39 cellular contexts compared by ENCODE assay signal in genomic region chr3:140465988-140466387, GRCh38.
"Had no signal": no experiment of that assay in that cellular context is flagged by ENCODE, and none has a peak within 500 bp of the region (broad histone marks: within the 10 kb centered on the region; RNA-seq: fewer than 3 reads in every experiment).

No MANE protein-coding gene starts in this region.

- H3K4me1 Mint-ChIP-seq: activated naive CD4-positive, alpha-beta T cell treated with anti-CD3 and anti-CD28 coated beads, Interleukin-2, amount 10 ng/mL, durations not matched to agents 7 days and 5 days; activated naive CD4-positive, alpha-beta T cell treated with anti-CD3 and anti-CD28 coated beads, Interleukin-2, amount 50 U/mL, for 24 hours; activated naive CD8-positive, alpha-beta T cell treated with anti-CD3 and anti-CD28 coated beads, Interleukin-2, amount 10 ng/mL, durations not matched to agents 7 days and 5 days had no signal

- H3K4me1 ChIP-seq: ascending aorta, body of pancreas, breast epithelium had no signal

- DNase-seq: activated effector memory CD4-positive, alpha-beta T cell treated with anti-CD3 and anti-CD28 coated beads, Interleukin-2, amount 50 U/mL, for 16 hours; activated effector memory CD4-positive, alpha-beta T cell treated with Interleukin-2 at 50 U/mL for 16 hours; activated gamma-delta T cell; activated gamma-delta T cell treated with Interleukin-2 at 50 U/mL for 16 hours; activated naive CD4-positive, alpha-beta T cell; activated naive CD4-positive, alpha-beta T cell treated with anti-CD3 and anti-CD28 coated beads for 36 hours; activated naive CD4-positive, alpha-beta T cell treated with anti-CD3 and anti-CD28 coated beads, Interleukin-2, amount 10 ng/mL, durations not matched to agents 7 days and 5 days; activated naive CD4-positive, alpha-beta T cell treated with anti-CD3 and anti-CD28 coated beads, Interleukin-2, amount 50 U/mL, for 16 hours; activated naive CD4-positive, alpha-beta T cell treated with Interleukin-2 at 50 U/mL for 16 hours; activated naive CD8-positive, alpha-beta T cell treated with anti-CD3 and anti-CD28 coated beads for 36 hours; activated naive CD8-positive, alpha-beta T cell treated with anti-CD3 and anti-CD28 coated beads, Interleukin-2, amount 10 ng/mL, durations not matched to agents 7 days and 5 days; activated naive CD8-positive, alpha-beta T cell treated with anti-CD3 and anti-CD28 coated beads, Interleukin-2, amount 50 U/mL, for 24 hours; activated T-cell treated with anti-CD3 and anti-CD28 coated beads, Interleukin-2, amount 50 U/mL, for 1 hour; activated T-cell treated with anti-CD3 and anti-CD28 coated beads, Interleukin-2, amount 50 U/mL, for 24 hours; activated T-cell treated with anti-CD3 and anti-CD28 coated beads, Interleukin-2, amount 50 U/mL, for 4 hours; activated T-cell treated with anti-CD3 and anti-CD28 coated beads, Interleukin-2, amount 50 U/mL, for 48 hours; activated T-cell treated with anti-CD3 and anti-CD28 coated beads, Interleukin-2, amount 50 U/mL, for 72 hours; adrenal gland; amniotic stem cell; amygdala; anterior cingulate cortex; body of pancreas; brain microvascular endothelial cell; caudate nucleus; central memory CD4-positive, alpha-beta T cell; cerebellar nuclear complex had no signal

- H3K4me3 ChIP-seq: adrenal gland, ascending aorta, body of pancreas, breast epithelium, cardiac muscle cell had no signal

- H3K9me3 ChIP-seq: adrenal gland, ascending aorta, body of pancreas, breast epithelium had no signal

- FAIRE-seq: astrocyte, bronchial epithelial cell had no signal

- H3K27me3 Mint-ChIP-seq: activated naive CD4-positive, alpha-beta T cell treated with anti-CD3 and anti-CD28 coated beads, Interleukin-2, amount 50 U/mL, for 24 hours; activated naive CD8-positive, alpha-beta T cell; activated naive CD8-positive, alpha-beta T cell treated with anti-CD3 and anti-CD28 coated beads, Interleukin-2, amount 50 U/mL, for 24 hours; central memory CD8-positive, alpha-beta T cell had no signal

- H3K27me3 ChIP-seq: adrenal gland, ascending aorta, body of pancreas, brain microvascular endothelial cell, breast epithelium had no signal

- H3K4me3 Mint-ChIP-seq: activated naive CD4-positive, alpha-beta T cell treated with anti-CD3 and anti-CD28 coated beads for 36 hours; activated naive CD4-positive, alpha-beta T cell treated with anti-CD3 and anti-CD28 coated beads, Interleukin-2, amount 10 ng/mL, durations not matched to agents 7 days and 5 days; activated naive CD4-positive, alpha-beta T cell treated with anti-CD3 and anti-CD28 coated beads, Interleukin-2, amount 50 U/mL, for 24 hours; activated naive CD8-positive, alpha-beta T cell; activated naive CD8-positive, alpha-beta T cell treated with anti-CD3 and anti-CD28 coated beads for 36 hours; activated naive CD8-positive, alpha-beta T cell treated with anti-CD3 and anti-CD28 coated beads, Interleukin-2, amount 10 ng/mL, durations not matched to agents 7 days and 5 days; activated naive CD8-positive, alpha-beta T cell treated with anti-CD3 and anti-CD28 coated beads, Interleukin-2, amount 50 U/mL, for 24 hours; activated T-cell treated with anti-CD3 and anti-CD28 coated beads, Interleukin-2, amount 50 U/mL, for 24 hours; activated T-cell treated with anti-CD3 and anti-CD28 coated beads, Interleukin-2, amount 50 U/mL, for 4 hours; activated T-cell treated with anti-CD3 and anti-CD28 coated beads, Interleukin-2, amount 50 U/mL, for 72 hours; activated T-helper 1 cell treated with anti-CD3 and anti-CD28 coated beads, Interleukin-12 subunit alpha, Interleukin-12 subunit beta, Interleukin-2, Interleukin-4 antibody, amounts not matched to agents 30 ng/mL and 10 ng/mL and 1 ng/mL, durations not matched to agents 14 hours and 24 hours and 36 hours; activated T-helper 17 cell treated with anti-CD3 and anti-CD28 coated beads, Interleukin-2, amount 50 U/mL, for 72 hours; brain; central memory CD8-positive, alpha-beta T cell had no signal

- ATAC-seq: activated naive CD4-positive, alpha-beta T cell treated with anti-CD3 and anti-CD28 coated beads, Interleukin-2, amount 50 U/mL, for 72 hours; activated naive CD8-positive, alpha-beta T cell treated with anti-CD3 and anti-CD28 coated beads, Interleukin-2, amount 50 U/mL, for 24 hours; activated T-cell treated with anti-CD3 and anti-CD28 coated beads, Interleukin-2, amount 50 U/mL, for 4 hours; activated T-cell treated with anti-CD3 and anti-CD28 coated beads, Interleukin-2, amount 50 U/mL, for 72 hours; activated T-helper 17 cell treated with anti-CD3 and anti-CD28 coated beads, Interleukin-2, amount 50 U/mL, for 72 hours; body of pancreas had no signal

- H3K36me3 ChIP-seq: adrenal gland, ascending aorta, brain microvascular endothelial cell, breast epithelium, cardiac muscle cell had no signal

- H3K27ac Mint-ChIP-seq: activated naive CD4-positive, alpha-beta T cell treated with anti-CD3 and anti-CD28 coated beads for 36 hours; activated naive CD4-positive, alpha-beta T cell treated with anti-CD3 and anti-CD28 coated beads, Interleukin-2, amount 10 ng/mL, durations not matched to agents 7 days and 5 days; activated naive CD4-positive, alpha-beta T cell treated with anti-CD3 and anti-CD28 coated beads, Interleukin-2, amount 50 U/mL, for 24 hours; activated naive CD4-positive, alpha-beta T cell treated with anti-CD3 and anti-CD28 coated beads, Interleukin-2, amount 50 U/mL, for 72 hours; activated naive CD8-positive, alpha-beta T cell; activated naive CD8-positive, alpha-beta T cell treated with anti-CD3 and anti-CD28 coated beads for 36 hours; activated naive CD8-positive, alpha-beta T cell treated with anti-CD3 and anti-CD28 coated beads, Interleukin-2, amount 10 ng/mL, durations not matched to agents 7 days and 5 days; activated naive CD8-positive, alpha-beta T cell treated with anti-CD3 and anti-CD28 coated beads, Interleukin-2, amount 50 U/mL, for 24 hours; activated T-cell treated with anti-CD3 and anti-CD28 coated beads, Interleukin-2, amount 50 U/mL, for 24 hours; activated T-cell treated with anti-CD3 and anti-CD28 coated beads, Interleukin-2, amount 50 U/mL, for 72 hours; activated T-helper 1 cell treated with anti-CD3 and anti-CD28 coated beads, Interleukin-12 subunit alpha, Interleukin-12 subunit beta, Interleukin-2, Interleukin-4 antibody, amounts not matched to agents 30 ng/mL and 10 ng/mL and 1 ng/mL, durations not matched to agents 14 hours and 24 hours and 36 hours; activated T-helper 17 cell treated with anti-CD3 and anti-CD28 coated beads, Interleukin-2, amount 50 U/mL, for 72 hours; activated T-helper 2 cell treated with anti-CD3 and anti-CD28 coated beads, Interferon-gamma antibody, Interleukin-2, Interleukin-4, amounts not matched to agents 10 μg/mL and 5 μg/mL and 100 μg/mL, durations not matched to agents 14 hours and 24 hours and 36 hours had no signal

- H3K36me3 Mint-ChIP-seq: activated naive CD4-positive, alpha-beta T cell treated with anti-CD3 and anti-CD28 coated beads, Interleukin-2, amount 10 ng/mL, durations not matched to agents 7 days and 5 days; activated naive CD4-positive, alpha-beta T cell treated with anti-CD3 and anti-CD28 coated beads, Interleukin-2, amount 50 U/mL, for 24 hours; activated naive CD4-positive, alpha-beta T cell treated with anti-CD3 and anti-CD28 coated beads, Interleukin-2, amount 50 U/mL, for 72 hours; activated naive CD8-positive, alpha-beta T cell; activated naive CD8-positive, alpha-beta T cell treated with anti-CD3 and anti-CD28 coated beads for 36 hours; activated naive CD8-positive, alpha-beta T cell treated with anti-CD3 and anti-CD28 coated beads, Interleukin-2, amount 10 ng/mL, durations not matched to agents 7 days and 5 days; brain had no signal

- H3K27ac ChIP-seq: ascending aorta, body of pancreas, brain microvascular endothelial cell, breast epithelium, cardiac muscle cell had no signal

- H3K9me3 Mint-ChIP-seq: activated naive CD4-positive, alpha-beta T cell treated with anti-CD3 and anti-CD28 coated beads for 36 hours; activated naive CD4-positive, alpha-beta T cell treated with anti-CD3 and anti-CD28 coated beads, Interleukin-2, amount 10 ng/mL, durations not matched to agents 7 days and 5 days; activated naive CD4-positive, alpha-beta T cell treated with anti-CD3 and anti-CD28 coated beads, Interleukin-2, amount 50 U/mL, for 24 hours; activated naive CD4-positive, alpha-beta T cell treated with anti-CD3 and anti-CD28 coated beads, Interleukin-2, amount 50 U/mL, for 72 hours; activated naive CD8-positive, alpha-beta T cell treated with anti-CD3 and anti-CD28 coated beads for 36 hours; activated naive CD8-positive, alpha-beta T cell treated with anti-CD3 and anti-CD28 coated beads, Interleukin-2, amount 10 ng/mL, durations not matched to agents 7 days and 5 days; activated naive CD8-positive, alpha-beta T cell treated with anti-CD3 and anti-CD28 coated beads, Interleukin-2, amount 50 U/mL, for 24 hours; activated T-cell treated with anti-CD3 and anti-CD28 coated beads, Interleukin-2, amount 50 U/mL, for 24 hours; activated T-cell treated with anti-CD3 and anti-CD28 coated beads, Interleukin-2, amount 50 U/mL, for 4 hours; activated T-helper 1 cell treated with anti-CD3 and anti-CD28 coated beads, Interleukin-12 subunit alpha, Interleukin-12 subunit beta, Interleukin-2, Interleukin-4 antibody, amounts not matched to agents 30 ng/mL and 10 ng/mL and 1 ng/mL, durations not matched to agents 14 hours and 24 hours and 36 hours; activated T-helper 2 cell treated with anti-CD3 and anti-CD28 coated beads, Interferon-gamma antibody, Interleukin-2, Interleukin-4, amounts not matched to agents 10 μg/mL and 5 μg/mL and 100 μg/mL, durations not matched to agents 14 hours and 24 hours and 36 hours; central memory CD8-positive, alpha-beta T cell had no signal
